Comparison of ENCODE assay signal across 8 cellular contexts in the genomic region with DNA sequence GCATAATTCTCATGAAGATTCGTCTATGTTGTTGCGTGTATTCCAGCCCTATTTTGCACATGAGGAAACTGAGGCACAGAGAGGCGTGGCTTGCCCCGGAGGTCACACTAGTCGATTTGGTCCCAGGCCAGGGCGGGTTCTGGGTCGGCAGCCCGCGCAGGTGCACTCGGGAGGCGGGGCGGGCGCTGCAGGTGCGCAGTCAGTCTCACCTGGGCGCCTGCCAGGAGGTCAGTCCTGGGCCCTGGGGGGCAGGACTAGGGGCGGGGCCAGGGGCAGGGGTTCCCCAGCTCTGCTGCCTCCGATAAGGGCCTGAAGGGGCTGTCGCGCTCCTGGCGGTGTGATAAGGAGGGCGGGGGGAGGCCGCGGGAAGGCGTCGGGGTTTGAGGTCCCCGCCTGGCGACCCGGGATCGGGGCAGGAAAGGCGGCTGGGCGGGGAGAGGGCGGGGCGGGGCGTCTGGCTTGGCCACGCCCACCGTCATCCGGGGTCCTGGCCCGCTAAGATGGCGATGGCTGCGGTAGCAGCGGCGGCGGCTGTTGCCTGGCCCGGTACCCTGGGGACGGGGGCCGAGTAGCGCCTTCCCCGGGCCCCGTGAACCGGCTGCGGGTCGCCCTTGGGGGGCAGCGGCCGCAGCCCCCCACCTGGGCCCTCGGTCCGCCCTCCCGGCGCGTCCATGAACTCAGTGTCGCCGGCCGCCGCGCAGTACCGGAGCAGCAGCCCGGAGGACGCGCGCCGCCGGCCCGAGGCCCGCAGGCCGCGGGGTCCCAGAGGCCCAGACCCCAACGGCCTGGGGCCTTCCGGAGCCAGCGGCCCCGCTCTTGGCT. TPM values are rescaled to one million over a fixed set of nuclear protein-coding genes. Genes with fewer than 3 reads are reported as not detected.
DNase-seq lines count a peak whose midpoint lies in the region; ATAC-seq and TF ChIP-seq lines count a peak whose summit lies in the region.

TSS of gene ATG4D (plus strand) at position 485 of the 822 bp plus-strand sequence. CDS start at position 672, 187 bp downstream.

- TF ChIP-seq CTCF in Caco-2 (IDR thresholded peaks at IDR 0.05; ENCODE audit: insufficient read depth in 1 of 2, low read depth in 1 of 2, low read length in 1 of 2, severe bottlenecking in 1 of 2, unreplicated experiment in 1 of 2) = no peak
- TF ChIP-seq CTCF in Loucy (conservative IDR thresholded peaks at IDR 0.05; ENCODE audit: low read length) = no peak
- TF ChIP-seq CTCF in gastroesophageal sphincter (IDR thresholded peaks at IDR 0.05) = peak in 1 of 4 experiments; percentile 25

- H3K4me1 ChIP-seq in Caco-2 (peaks cover 3% of the 10 kb centered on the region; the same call in 1 of the 2 replicates), Loucy (ENCODE audit: insufficient read depth, low read length, poor library complexity, severe bottlenecking) (peaks cover 21% of the 10 kb centered on the region), gastroesophageal sphincter (peaks cover 0 to 28% (median 8%) of the 10 kb centered on the region in 3 donors), neuronal stem cell (ENCODE audit: control insufficient read depth in 2 of 2, insufficient read depth in 1 of 2, low read depth in 1 of 2, low read length in 2 of 2) (peaks cover 4 to 7% of the 10 kb centered on the region in 2 donors)

- no peak within 1 kb of the TSS for H4K8ac ChIP-seq in neuronal stem cell (ENCODE audit: low read depth, low read length)

- peaks cover 13% of the 10 kb centered on the region for H3K36me3 Mint-ChIP-seq in Caco-2 (ENCODE audit: insufficient read depth, unreplicated experiment)

- H3K14ac ChIP-seq in neuronal stem cell (ENCODE audit: low read length) = no peak within 1 kb of the TSS

- no peak within 1 kb of the TSS for H2BK12ac ChIP-seq in neuronal stem cell (ENCODE audit: low read length)

- H3K18ac ChIP-seq in neuronal stem cell (ENCODE audit: low read length) = peak within 1 kb of the TSS; percentile 90

- H3K4ac ChIP-seq in neuronal stem cell (ENCODE audit: low read length) = no peak within 1 kb of the TSS

- peak within 1 kb of the TSS; percentile 92 for H3K4me2 ChIP-seq in Loucy (ENCODE audit: low read depth, low read length, poor library complexity, severe bottlenecking)
- H3K4me2 ChIP-seq in neuronal stem cell (ENCODE audit: insufficient read depth, low read length, poor library complexity, severe bottlenecking) = peak within 1 kb of the TSS; percentile 83

- H3K27ac ChIP-seq in gastroesophageal sphincter (peak within 1 kb of the TSS; percentile 79 to 92 (median 86)), neuronal stem cell (replicated peaks; ENCODE audit: low read length) (no peak within 1 kb of the TSS)

- WGBS in gastroesophageal sphincter (ENCODE audit: low coverage in 1 of 2), 2 donors = 38% methylated on average over 1 of the region's 79 CpGs; no CpG with 5 or more reads in 1 of the 2 donors
- no CpG with 5 or more reads among the region's 79 CpGs for WGBS in neuronal stem cell (ENCODE audit: extremely low coverage in 2 of 2, insufficient read length in 2 of 2, insufficient replicate concordance in 1 of 2), 2 donors

- peaks cover 46% of the 10 kb centered on the region for H3K79me2 ChIP-seq in Loucy (ENCODE audit: insufficient read depth, low read length)

- POLR2A ChIA-PET in Caco-2 (lab: Charles Lee) = interaction anchor here (0.6 kb wide), 1 partner anchor 86 kb away, joined by 4 read pairs; no protein-coding TSS in a partner anchor

- H3K9me3 ChIP-seq in Caco-2 (no peaks in the 10 kb centered on the region), Loucy (ENCODE audit: insufficient read depth, low read depth, low read length) (no peaks in the 10 kb centered on the region), gastroesophageal sphincter (no peaks in the 10 kb centered on the region), neuronal stem cell (replicated peaks in 1 of 2; ENCODE audit: control insufficient read depth in 2 of 2, insufficient read depth in 1 of 2, low read depth in 1 of 2, low read length in 2 of 2) (no peaks in the 10 kb centered on the region)

- H3K4me3 ChIP-seq in Caco-2 (ENCODE audit: low read depth, low read length) (peak within 1 kb of the TSS; percentile 78), Loucy (ENCODE audit: low read length, poor library complexity, severe bottlenecking) (peak within 1 kb of the TSS; percentile 95), gastroesophageal sphincter (peak within 1 kb of the TSS; percentile 86 to 98), neuronal stem cell (ENCODE audit: low read length in 2 of 2) (peak within 1 kb of the TSS; percentile 88 to 95)

- H2AFZ ChIP-seq in Loucy (ENCODE audit: low read length) (peak within 1 kb of the TSS; percentile 62; the same call in 1 of the 2 replicates), neuronal stem cell (ENCODE audit: low read length) (peak within 1 kb of the TSS; percentile 99)

- H3F3A ChIP-seq in Loucy (ENCODE audit: low read depth) = peaks cover 5% of the 10 kb centered on the region

- no TSS peak for BruUV-seq in Caco-2 (replicated peaks; lab: Mats Ljungman, UMichigan)

- H4K91ac ChIP-seq in neuronal stem cell (ENCODE audit: low read depth, low read length, poor library complexity) = no peak within 1 kb of the TSS

- H3K9ac ChIP-seq in Loucy (ENCODE audit: low read depth, low read length, poor library complexity, severe bottlenecking) (peak within 1 kb of the TSS; percentile 99), neuronal stem cell (ENCODE audit: low read depth, low read length, poor library complexity) (peak within 1 kb of the TSS; percentile 80)

- peak within 1 kb of the TSS; percentile 91 for H3K23ac ChIP-seq in neuronal stem cell (ENCODE audit: low read depth, low read length, poor library complexity)

- H3K27me3 ChIP-seq in Caco-2 (replicated peaks; ENCODE audit: control insufficient read depth, insufficient read depth, low read length) (no peaks in the 10 kb centered on the region), Loucy (ENCODE audit: insufficient read depth, low read length, poor library complexity, severe bottlenecking) (peaks cover 6% of the 10 kb centered on the region), gastroesophageal sphincter (peaks cover 10% of the 10 kb centered on the region), neuronal stem cell (ENCODE audit: control insufficient read depth in 3 of 3, insufficient read depth in 3 of 3, low read depth in 1 of 3, low read length in 3 of 3) (peaks cover 0 to 2% (median 0%) of the 10 kb centered on the region in 3 experiments)

- peaks cover 20% of the 10 kb centered on the region for H4K20me1 ChIP-seq in Loucy (ENCODE audit: insufficient read depth, low read length, poor library complexity, severe bottlenecking)

- peak within 1 kb of the TSS; percentile 4 for H2AK5ac ChIP-seq in neuronal stem cell (ENCODE audit: low read depth, low read length)

- CTCF ChIA-PET in Caco-2 (lab: Charles Lee) = interaction anchor here (0.6 to 1.0 kb wide), 4 partner anchors 9 to 349 kb away, joined by 3 to 7 read pairs (median 4); partner anchors contain the start of gene DNMT1

- H2BK120ac ChIP-seq in neuronal stem cell (ENCODE audit: low read depth, low read length) = peak within 1 kb of the TSS; percentile 61

- H3K27me3 Mint-ChIP-seq in Caco-2 (ENCODE audit: insufficient read depth, unreplicated experiment) = no peaks in the 10 kb centered on the region

- peak within 1 kb of the TSS; percentile 67 for H3K27ac Mint-ChIP-seq in Caco-2 (ENCODE audit: unreplicated experiment)

- peaks cover 8% of the 10 kb centered on the region for H3K79me1 ChIP-seq in neuronal stem cell (ENCODE audit: low read depth, low read length)

- H3K9me2 ChIP-seq in Loucy (replicated peaks; ENCODE audit: low read depth, low read length) = no peaks in the 10 kb centered on the region

- ATAC-seq in GM21717 (IDR thresholded peaks at IDR 0.05; ENCODE audit: unreplicated experiment) = peak; percentile 61
- ATAC-seq in gastroesophageal sphincter = peak; percentile 92

- DNase-seq in Caco-2 (peak; percentile 95 to 97), SK-MEL-5 (ENCODE audit: low read depth, low spot score) (peak; percentile 57), neuronal stem cell (ENCODE audit: low spot score) (peak; percentile 81), superior temporal gyrus (ENCODE audit: extremely low spot score) (peak; percentile 83)
- peak; percentile 54 to 87 (median 68) for DNase-seq in activated naive CD4-positive, alpha-beta T cell (lab: John Stamatoyannopoulos, UW)

- no peak within 1 kb of the TSS for H2BK5ac ChIP-seq in neuronal stem cell (ENCODE audit: low read length)

- H2BK15ac ChIP-seq in neuronal stem cell (ENCODE audit: low read length) = peak within 1 kb of the TSS; percentile 66

- no peaks in the 10 kb centered on the region for H3K9me3 Mint-ChIP-seq in Caco-2 (ENCODE audit: unreplicated experiment)

- H3K4me1 Mint-ChIP-seq in Caco-2 (ENCODE audit: low read depth, unreplicated experiment) = no peaks in the 10 kb centered on the region

- in situ Hi-C loops in SK-MEL-5 (cut with HindIII; ENCODE audit: low pct_unique_long_range_greater_than_20kb, low sequenced_read_pairs) = no loop called here

- H3K4me3 Mint-ChIP-seq in Caco-2 (ENCODE audit: unreplicated experiment) = peak within 1 kb of the TSS; percentile 78

- intact Hi-C loops in Caco-2 (cut with micrococcal nuclease; ENCODE audit: unreplicated experiment) = loop anchor here (1.0 to 5.0 kb wide), 2 partner anchors 23 to 41 kb away; partner anchors contain the start of genes KEAP1 and KRI1

- TF ChIP-seq POLR2A in gastroesophageal sphincter (IDR thresholded peaks at IDR 0.05) = peak; percentile 75 to 91

- TF ChIP-seq EP300 in gastroesophageal sphincter (IDR thresholded peaks at IDR 0.05) = no peak

- H3K36me3 ChIP-seq in Caco-2 (ENCODE audit: control insufficient read depth, insufficient read depth, low read length) = no peaks in the 10 kb centered on the region
- peaks cover 9% of the 10 kb centered on the region; the same call in 1 of the 2 replicates for H3K36me3 ChIP-seq in Loucy (ENCODE audit: insufficient read depth, low read length)
- peaks cover 0 to 27% of the 10 kb centered on the region in 2 donors for H3K36me3 ChIP-seq in gastroesophageal sphincter
- H3K36me3 ChIP-seq in neuronal stem cell (replicated peaks in 1 of 2; ENCODE audit: control insufficient read depth in 2 of 2, insufficient read depth in 2 of 2, low read length in 2 of 2) = peaks cover 8 to 17% of the 10 kb centered on the region in 2 donors

RNA-seq across cellular contexts. Expression of gene ATG4D, which starts in this region (rescaled TPM):
- total RNA-seq in Caco-2 (2022) (34.3 and 34.6 TPM in 2 replicates), gastroesophageal sphincter (10 to 100 TPM; 18.4 to 35.6 (median 24.9) TPM)
- total RNA-seq in SK-MEL-5 (2014; rRNA removed; shearing (Covaris generic)) = 35.2 and 37.1 TPM in 2 replicates
- 51.8 and 77.7 TPM in 2 replicates for polyA plus RNA-seq in SK-MEL-5 (2015; cell fraction: cytosol; rRNA removed)
- polyA plus RNA-seq in SK-MEL-5 (2015; cell fraction: nucleus; rRNA removed) = 55.9 and 59.6 TPM in 2 replicates
- polyA plus RNA-seq in neuronal stem cell (2013, experiment 1 of 2) = 25.1 TPM
- 24.7 TPM for polyA plus RNA-seq in neuronal stem cell (2013, experiment 2 of 2)
